Comparison of ENCODE assay signal across 1 cellular context in genomic region chr6:111872521-111873177, GRCh38.
TF ChIP-seq lines count a peak whose summit lies in the region.

No MANE protein-coding gene starts in this region.

TF ChIP-seq in HEK293, 187 proteins besides CTCF, POLR2A, EP300 and RAD21 (continued from another document and continues in another):
- TF ChIP-seq ZNF16 (tag by site-specific recombination; IDR thresholded peaks at IDR 0.05; ENCODE audit: low read depth) (no peak), ZNF521 (tag by site-specific recombination; IDR thresholded peaks at IDR 0.05) (no peak), ZNF692 (tag by site-specific recombination; IDR thresholded peaks at IDR 0.05) (no peak), ZNF266 (tag by site-specific recombination; IDR thresholded peaks at IDR 0.05; ENCODE audit: low read depth) (no peak), SCRT1 (tag by site-specific recombination; IDR thresholded peaks at IDR 0.05; ENCODE audit: borderline replicate concordance) (no peak), OVOL3 (tag by site-specific recombination; IDR thresholded peaks at IDR 0.05) (no peak), ZNF157 (tag by site-specific recombination; IDR thresholded peaks at IDR 0.05) (no peak), ZNF391 (tag by site-specific recombination; IDR thresholded peaks at IDR 0.05; ENCODE audit: borderline replicate concordance, low read depth) (no peak), ZNF175 (tag by site-specific recombination; IDR thresholded peaks at IDR 0.05) (no peak), ZNF76 (tag by site-specific recombination; IDR thresholded peaks at IDR 0.05; ENCODE audit: borderline replicate concordance, low read depth) (no peak; the same call in 1 of the 2 replicates), GLI4 (tag by site-specific recombination; IDR thresholded peaks at IDR 0.05) (no peak), ZNF274 (IDR thresholded peaks at IDR 0.05; ENCODE audit: low read length) (no peak), ZNF274 (tag by site-specific recombination; IDR thresholded peaks at IDR 0.05; ENCODE audit: borderline replicate concordance) (no peak), ZNF561 (tag by site-specific recombination; IDR thresholded peaks at IDR 0.05; ENCODE audit: borderline replicate concordance) (0 out of 2 replicates have a peak, but pooled peaks have one; percentile 11), ZNF433 (tag by site-specific recombination; IDR thresholded peaks at IDR 0.05; ENCODE audit: low read depth) (no peak), ZNF174 (tag by site-specific recombination; IDR thresholded peaks at IDR 0.05) (no peak), ZNF654 (tag by site-specific recombination; IDR thresholded peaks at IDR 0.05; ENCODE audit: low read depth) (no peak), ZNF792 (tag by site-specific recombination; IDR thresholded peaks at IDR 0.05) (no peak), INSM2 (tag by site-specific recombination; IDR thresholded peaks at IDR 0.05) (no peak; the same call in none of the 2 replicates), ZNF292 (tag by site-specific recombination; IDR thresholded peaks at IDR 0.05; ENCODE audit: borderline replicate concordance, low read depth) (no peak), ZNF248 (tag by site-specific recombination; IDR thresholded peaks at IDR 0.05) (no peak), KLF9 (tag by site-specific recombination; IDR thresholded peaks at IDR 0.05; ENCODE audit: low read depth) (peak; percentile 68), ZNF335 (tag by site-specific recombination; conservative IDR thresholded peaks at IDR 0.05) (peak; percentile 82), ZSCAN4 (tag by site-specific recombination; IDR thresholded peaks at IDR 0.05) (0 out of 2 replicates have a peak, but pooled peaks have one; percentile 7), ELK4 (IDR thresholded peaks at IDR 0.05; ENCODE audit: borderline replicate concordance, low read depth, low read length) (no peak), ZNF121 (tag by site-specific recombination; IDR thresholded peaks at IDR 0.05) (no peak), ZNF223 (tag by site-specific recombination; IDR thresholded peaks at IDR 0.05) (no peak), ZNF324 (tag by site-specific recombination; IDR thresholded peaks at IDR 0.05) (no peak), ZNF23 (tag by site-specific recombination; IDR thresholded peaks at IDR 0.05; ENCODE audit: borderline replicate concordance) (no peak), ZBTB21 (tag by site-specific recombination; IDR thresholded peaks at IDR 0.05) (peak; percentile 64), ZNF350 (tag by site-specific recombination; IDR thresholded peaks at IDR 0.05) (no peak), ZNF112 (tag by site-specific recombination; IDR thresholded peaks at IDR 0.05) (no peak), ZNF311 (tag by site-specific recombination; IDR thresholded peaks at IDR 0.05; ENCODE audit: borderline replicate concordance) (no peak), ZNF621 (tag by site-specific recombination; IDR thresholded peaks at IDR 0.05) (no peak), ZNF514 (tag by site-specific recombination; IDR thresholded peaks at IDR 0.05) (no peak), ZNF211 (tag by site-specific recombination; IDR thresholded peaks at IDR 0.05; ENCODE audit: low read depth) (no peak), ZNF530 (tag by site-specific recombination; IDR thresholded peaks at IDR 0.05; ENCODE audit: low read depth) (no peak), ZSCAN23 (tag by site-specific recombination; IDR thresholded peaks at IDR 0.05) (0 out of 2 replicates have a peak, but pooled peaks have one; percentile 30), ZNF768 (tag by site-specific recombination; IDR thresholded peaks at IDR 0.05) (no peak), ZNF548 (tag by site-specific recombination; IDR thresholded peaks at IDR 0.05) (no peak)
- TF ChIP-seq, protein P1, sequence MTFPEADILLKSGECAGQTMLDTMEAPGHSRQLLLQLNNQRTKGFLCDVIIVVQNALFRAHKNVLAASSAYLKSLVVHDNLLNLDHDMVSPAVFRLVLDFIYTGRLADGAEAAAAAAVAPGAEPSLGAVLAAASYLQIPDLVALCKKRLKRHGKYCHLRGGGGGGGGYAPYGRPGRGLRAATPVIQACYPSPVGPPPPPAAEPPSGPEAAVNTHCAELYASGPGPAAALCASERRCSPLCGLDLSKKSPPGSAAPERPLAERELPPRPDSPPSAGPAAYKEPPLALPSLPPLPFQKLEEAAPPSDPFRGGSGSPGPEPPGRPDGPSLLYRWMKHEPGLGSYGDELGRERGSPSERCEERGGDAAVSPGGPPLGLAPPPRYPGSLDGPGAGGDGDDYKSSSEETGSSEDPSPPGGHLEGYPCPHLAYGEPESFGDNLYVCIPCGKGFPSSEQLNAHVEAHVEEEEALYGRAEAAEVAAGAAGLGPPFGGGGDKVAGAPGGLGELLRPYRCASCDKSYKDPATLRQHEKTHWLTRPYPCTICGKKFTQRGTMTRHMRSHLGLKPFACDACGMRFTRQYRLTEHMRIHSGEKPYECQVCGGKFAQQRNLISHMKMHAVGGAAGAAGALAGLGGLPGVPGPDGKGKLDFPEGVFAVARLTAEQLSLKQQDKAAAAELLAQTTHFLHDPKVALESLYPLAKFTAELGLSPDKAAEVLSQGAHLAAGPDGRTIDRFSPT (tag by site-specific recombination; IDR thresholded peaks at IDR 0.05), result peak; percentile 68
- TF ChIP-seq, protein P2, sequence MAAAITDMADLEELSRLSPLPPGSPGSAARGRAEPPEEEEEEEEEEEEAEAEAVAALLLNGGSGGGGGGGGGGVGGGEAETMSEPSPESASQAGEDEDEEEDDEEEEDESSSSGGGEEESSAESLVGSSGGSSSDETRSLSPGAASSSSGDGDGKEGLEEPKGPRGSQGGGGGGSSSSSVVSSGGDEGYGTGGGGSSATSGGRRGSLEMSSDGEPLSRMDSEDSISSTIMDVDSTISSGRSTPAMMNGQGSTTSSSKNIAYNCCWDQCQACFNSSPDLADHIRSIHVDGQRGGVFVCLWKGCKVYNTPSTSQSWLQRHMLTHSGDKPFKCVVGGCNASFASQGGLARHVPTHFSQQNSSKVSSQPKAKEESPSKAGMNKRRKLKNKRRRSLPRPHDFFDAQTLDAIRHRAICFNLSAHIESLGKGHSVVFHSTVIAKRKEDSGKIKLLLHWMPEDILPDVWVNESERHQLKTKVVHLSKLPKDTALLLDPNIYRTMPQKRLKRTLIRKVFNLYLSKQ (tag by site-specific recombination; IDR thresholded peaks at IDR 0.05; ENCODE audit: borderline replicate concordance), result no peak
- TF ChIP-seq, protein P3, sequence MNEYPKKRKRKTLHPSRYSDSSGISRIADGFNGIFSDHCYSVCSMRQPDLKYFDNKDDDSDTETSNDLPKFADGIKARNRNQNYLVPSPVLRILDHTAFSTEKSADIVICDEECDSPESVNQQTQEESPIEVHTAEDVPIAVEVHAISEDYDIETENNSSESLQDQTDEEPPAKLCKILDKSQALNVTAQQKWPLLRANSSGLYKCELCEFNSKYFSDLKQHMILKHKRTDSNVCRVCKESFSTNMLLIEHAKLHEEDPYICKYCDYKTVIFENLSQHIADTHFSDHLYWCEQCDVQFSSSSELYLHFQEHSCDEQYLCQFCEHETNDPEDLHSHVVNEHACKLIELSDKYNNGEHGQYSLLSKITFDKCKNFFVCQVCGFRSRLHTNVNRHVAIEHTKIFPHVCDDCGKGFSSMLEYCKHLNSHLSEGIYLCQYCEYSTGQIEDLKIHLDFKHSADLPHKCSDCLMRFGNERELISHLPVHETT (tag by site-specific recombination; IDR thresholded peaks at IDR 0.05), result no peak
- TF ChIP-seq, protein P4, sequence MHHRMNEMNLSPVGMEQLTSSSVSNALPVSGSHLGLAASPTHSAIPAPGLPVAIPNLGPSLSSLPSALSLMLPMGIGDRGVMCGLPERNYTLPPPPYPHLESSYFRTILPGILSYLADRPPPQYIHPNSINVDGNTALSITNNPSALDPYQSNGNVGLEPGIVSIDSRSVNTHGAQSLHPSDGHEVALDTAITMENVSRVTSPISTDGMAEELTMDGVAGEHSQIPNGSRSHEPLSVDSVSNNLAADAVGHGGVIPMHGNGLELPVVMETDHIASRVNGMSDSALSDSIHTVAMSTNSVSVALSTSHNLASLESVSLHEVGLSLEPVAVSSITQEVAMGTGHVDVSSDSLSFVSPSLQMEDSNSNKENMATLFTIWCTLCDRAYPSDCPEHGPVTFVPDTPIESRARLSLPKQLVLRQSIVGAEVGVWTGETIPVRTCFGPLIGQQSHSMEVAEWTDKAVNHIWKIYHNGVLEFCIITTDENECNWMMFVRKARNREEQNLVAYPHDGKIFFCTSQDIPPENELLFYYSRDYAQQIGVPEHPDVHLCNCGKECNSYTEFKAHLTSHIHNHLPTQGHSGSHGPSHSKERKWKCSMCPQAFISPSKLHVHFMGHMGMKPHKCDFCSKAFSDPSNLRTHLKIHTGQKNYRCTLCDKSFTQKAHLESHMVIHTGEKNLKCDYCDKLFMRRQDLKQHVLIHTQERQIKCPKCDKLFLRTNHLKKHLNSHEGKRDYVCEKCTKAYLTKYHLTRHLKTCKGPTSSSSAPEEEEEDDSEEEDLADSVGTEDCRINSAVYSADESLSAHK (tag by site-specific recombination; IDR thresholded peaks at IDR 0.05), result no peak
- TF ChIP-seq, protein P5, sequence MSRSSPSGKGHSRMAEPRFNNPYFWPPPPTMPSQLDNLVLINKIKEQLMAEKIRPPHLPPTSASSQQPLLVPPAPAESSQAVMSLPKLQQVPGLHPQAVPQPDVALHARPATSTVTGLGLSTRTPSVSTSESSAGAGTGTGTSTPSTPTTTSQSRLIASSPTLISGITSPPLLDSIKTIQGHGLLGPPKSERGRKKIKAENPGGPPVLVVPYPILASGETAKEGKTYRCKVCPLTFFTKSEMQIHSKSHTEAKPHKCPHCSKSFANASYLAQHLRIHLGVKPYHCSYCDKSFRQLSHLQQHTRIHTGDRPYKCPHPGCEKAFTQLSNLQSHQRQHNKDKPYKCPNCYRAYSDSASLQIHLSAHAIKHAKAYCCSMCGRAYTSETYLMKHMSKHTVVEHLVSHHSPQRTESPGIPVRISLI (tag by site-specific recombination; IDR thresholded peaks at IDR 0.05), result no peak
- TF ChIP-seq, protein P6, sequence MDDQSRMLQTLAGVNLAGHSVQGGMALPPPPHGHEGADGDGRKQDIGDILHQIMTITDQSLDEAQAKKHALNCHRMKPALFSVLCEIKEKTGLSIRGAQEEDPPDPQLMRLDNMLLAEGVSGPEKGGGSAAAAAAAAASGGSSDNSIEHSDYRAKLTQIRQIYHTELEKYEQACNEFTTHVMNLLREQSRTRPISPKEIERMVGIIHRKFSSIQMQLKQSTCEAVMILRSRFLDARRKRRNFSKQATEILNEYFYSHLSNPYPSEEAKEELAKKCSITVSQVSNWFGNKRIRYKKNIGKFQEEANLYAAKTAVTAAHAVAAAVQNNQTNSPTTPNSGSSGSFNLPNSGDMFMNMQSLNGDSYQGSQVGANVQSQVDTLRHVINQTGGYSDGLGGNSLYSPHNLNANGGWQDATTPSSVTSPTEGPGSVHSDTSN (CRISPR knock-in tag; IDR thresholded peaks at IDR 0.05), result no peak
- TF ChIP-seq, protein P7, sequence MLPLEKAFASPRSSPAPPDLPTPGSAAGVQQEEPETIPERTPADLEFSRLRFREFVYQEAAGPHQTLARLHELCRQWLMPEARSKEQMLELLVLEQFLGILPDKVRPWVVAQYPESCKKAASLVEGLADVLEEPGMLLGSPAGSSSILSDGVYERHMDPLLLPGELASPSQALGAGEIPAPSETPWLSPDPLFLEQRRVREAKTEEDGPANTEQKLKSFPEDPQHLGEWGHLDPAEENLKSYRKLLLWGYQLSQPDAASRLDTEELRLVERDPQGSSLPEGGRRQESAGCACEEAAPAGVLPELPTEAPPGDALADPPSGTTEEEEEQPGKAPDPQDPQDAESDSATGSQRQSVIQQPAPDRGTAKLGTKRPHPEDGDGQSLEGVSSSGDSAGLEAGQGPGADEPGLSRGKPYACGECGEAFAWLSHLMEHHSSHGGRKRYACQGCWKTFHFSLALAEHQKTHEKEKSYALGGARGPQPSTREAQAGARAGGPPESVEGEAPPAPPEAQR (tag by site-specific recombination; IDR thresholded peaks at IDR 0.05), result 0 out of 2 replicates have a peak, but pooled peaks have one; percentile 4
